ENCODE assay signal across 1 cellular context in genomic region chr1:100037665-100038400, GRCh38.
TF ChIP-seq lines count a peak whose summit lies in the region.

No MANE protein-coding gene starts in this region.

TF ChIP-seq in K562, 482 proteins besides CTCF, POLR2A, EP300 and RAD21 (continued from another document and continues in another):
- TF ChIP-seq, protein P1, sequence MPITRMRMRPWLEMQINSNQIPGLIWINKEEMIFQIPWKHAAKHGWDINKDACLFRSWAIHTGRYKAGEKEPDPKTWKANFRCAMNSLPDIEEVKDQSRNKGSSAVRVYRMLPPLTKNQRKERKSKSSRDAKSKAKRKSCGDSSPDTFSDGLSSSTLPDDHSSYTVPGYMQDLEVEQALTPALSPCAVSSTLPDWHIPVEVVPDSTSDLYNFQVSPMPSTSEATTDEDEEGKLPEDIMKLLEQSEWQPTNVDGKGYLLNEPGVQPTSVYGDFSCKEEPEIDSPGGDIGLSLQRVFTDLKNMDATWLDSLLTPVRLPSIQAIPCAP (CRISPR knock-in tag; IDR thresholded peaks at IDR 0.05; ENCODE audit: borderline replicate concordance), result no peak
- TF ChIP-seq ZMIZ1 (IDR thresholded peaks at IDR 0.05; ENCODE audit: low read depth in 2 of 2, low read length in 2 of 2) (peak in 1 of 2 experiments; percentile 39; a peak in 1 of 4 replicates), KDM4B (IDR thresholded peaks at IDR 0.05; ENCODE audit: borderline replicate concordance in 2 of 2, low read depth in 1 of 2) (peak in 1 of 2 experiments; percentile 47; a peak in 1 of 4 replicates), SMAD1 (IDR thresholded peaks at IDR 0.05; ENCODE audit: low read depth, low read length, partially characterized antibody) (peak; percentile 65), CCNT2 (IDR thresholded peaks at IDR 0.05; ENCODE audit: borderline replicate concordance, extremely low read depth, insufficient read length, low read depth, low read length) (peak; percentile 94), YY1 (IDR thresholded peaks at IDR 0.05; ENCODE audit: borderline replicate concordance in 1 of 3, control insufficient read depth in 1 of 3, extremely low read depth in 1 of 3, insufficient read depth in 3 of 3, insufficient read length in 1 of 3, insufficient replicate concordance in 2 of 3, low read depth in 1 of 3, low read length in 2 of 3) (peak; percentile 91 to 98 (median 98)), MTA1 (IDR thresholded peaks at IDR 0.05; ENCODE audit: borderline replicate concordance) (peak; percentile 88), ZNF778 (CRISPR knock-in tag; IDR thresholded peaks at IDR 0.05) (no peak), HDAC2 (IDR thresholded peaks at IDR 0.05) (peak; percentile 67), PML (IDR thresholded peaks at IDR 0.05; ENCODE audit: low read length) (peak; percentile 92), ASH1L (IDR thresholded peaks at IDR 0.05; ENCODE audit: borderline replicate concordance, low read depth, partially characterized antibody) (no peak), ZNF707 (CRISPR knock-in tag; conservative IDR thresholded peaks at IDR 0.05) (no peak), EZH2 (IDR thresholded peaks at IDR 0.05; ENCODE audit: borderline replicate concordance, low read depth, low read length) (no peak), CBFB (CRISPR knock-in tag; IDR thresholded peaks at IDR 0.05) (0 out of 2 replicates have a peak, but pooled peaks have one; percentile 28), PCBP1 (IDR thresholded peaks at IDR 0.05; ENCODE audit: low read depth, low read length, poor library complexity, severe bottlenecking) (no peak), MECOM (CRISPR knock-in tag; IDR thresholded peaks at IDR 0.05) (no peak), ZNF436 (CRISPR knock-in tag; IDR thresholded peaks at IDR 0.05) (no peak), ZNF217 (CRISPR knock-in tag; IDR thresholded peaks at IDR 0.05) (no peak), ZNF143 (CRISPR knock-in tag; IDR thresholded peaks at IDR 0.05) (no peak; the same call in 1 of the 2 replicates), SRSF1 (IDR thresholded peaks at IDR 0.05; ENCODE audit: low read depth, low read length) (0 out of 2 replicates have a peak, but pooled peaks have one; percentile 61), HNRNPH1 (optimal IDR thresholded peaks at IDR 0.05; ENCODE audit: low read depth, low read length) (no peak), CGGBP1 (CRISPR knock-in tag; IDR thresholded peaks at IDR 0.05) (no peak), TAF9B (IDR thresholded peaks at IDR 0.05; ENCODE audit: partially characterized antibody) (peak; percentile 95), MAFF (IDR thresholded peaks at IDR 0.05; ENCODE audit: low read length) (no peak), FOSL1 (tag; conservative IDR thresholded peaks at IDR 0.05) (peak; percentile 29; the same call in 1 of the 2 replicates), ZNF24 (IDR thresholded peaks at IDR 0.05) (no peak), ZNF282 (CRISPR knock-in tag; IDR thresholded peaks at IDR 0.05) (no peak), ATF1 (CRISPR knock-in tag; IDR thresholded peaks at IDR 0.05) (no peak), ATF1 (tag; IDR thresholded peaks at IDR 0.05) (peak; percentile 94), ID3 (CRISPR knock-in tag; IDR thresholded peaks at IDR 0.05) (no peak), ID3 (tag; IDR thresholded peaks at IDR 0.05) (no peak), CAMTA2 (CRISPR knock-in tag; conservative IDR thresholded peaks at IDR 0.05) (no peak), EP400 (IDR thresholded peaks at IDR 0.05) (peak; percentile 76), C11orf30 (IDR thresholded peaks at IDR 0.05; ENCODE audit: low read depth) (0 out of 2 replicates have a peak, but pooled peaks have one; percentile 19), SAP30 (IDR thresholded peaks at IDR 0.05; ENCODE audit: borderline replicate concordance, insufficient read depth, low read depth, low read length, poor library complexity, severe bottlenecking) (peak; percentile 13), MCM3 (IDR thresholded peaks at IDR 0.05) (no peak), GTF2F1 (IDR thresholded peaks at IDR 0.05; ENCODE audit: low read depth, low read length) (peak; percentile 89; the same call in 1 of the 2 replicates), PHTF2 (CRISPR knock-in tag; IDR thresholded peaks at IDR 0.05) (no peak), NFE2L1 (tag; IDR thresholded peaks at IDR 0.05; ENCODE audit: borderline replicate concordance, low read depth) (no peak), ZNF263 (CRISPR knock-in tag; IDR thresholded peaks at IDR 0.05; ENCODE audit: borderline replicate concordance) (no peak), SMARCC2 (IDR thresholded peaks at IDR 0.05; ENCODE audit: low read depth) (no peak), CBX8 (IDR thresholded peaks at IDR 0.05; ENCODE audit: borderline replicate concordance, extremely low read depth, low read depth, low read length, poor library complexity, severe bottlenecking) (no peak), MED1 (CRISPR knock-in tag; IDR thresholded peaks at IDR 0.05; ENCODE audit: borderline replicate concordance) (no peak), RERE (CRISPR knock-in tag; IDR thresholded peaks at IDR 0.05; ENCODE audit: borderline replicate concordance) (no peak), TFAM (CRISPR knock-in tag; conservative IDR thresholded peaks at IDR 0.05) (no peak), HIVEP1 (CRISPR knock-in tag; IDR thresholded peaks at IDR 0.05) (no peak), NCOA1 (IDR thresholded peaks at IDR 0.05; ENCODE audit: low read depth) (peak; percentile 17; the same call in 1 of the 2 replicates), TAF7 (tag; IDR thresholded peaks at IDR 0.05) (peak; percentile 96)
- TF ChIP-seq, protein P2, sequence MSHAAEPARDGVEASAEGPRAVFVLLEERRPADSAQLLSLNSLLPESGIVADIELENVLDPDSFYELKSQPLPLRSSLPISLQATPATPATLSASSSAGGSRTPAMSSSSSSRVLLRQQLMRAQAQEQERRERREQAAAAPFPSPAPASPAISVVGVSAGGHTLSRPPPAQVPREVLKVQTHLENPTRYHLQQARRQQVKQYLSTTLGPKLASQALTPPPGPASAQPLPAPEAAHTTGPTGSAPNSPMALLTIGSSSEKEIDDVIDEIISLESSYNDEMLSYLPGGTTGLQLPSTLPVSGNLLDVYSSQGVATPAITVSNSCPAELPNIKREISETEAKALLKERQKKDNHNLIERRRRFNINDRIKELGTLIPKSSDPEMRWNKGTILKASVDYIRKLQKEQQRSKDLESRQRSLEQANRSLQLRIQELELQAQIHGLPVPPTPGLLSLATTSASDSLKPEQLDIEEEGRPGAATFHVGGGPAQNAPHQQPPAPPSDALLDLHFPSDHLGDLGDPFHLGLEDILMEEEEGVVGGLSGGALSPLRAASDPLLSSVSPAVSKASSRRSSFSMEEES (CRISPR knock-in tag; IDR thresholded peaks at IDR 0.05), result no peak
- TF ChIP-seq, protein P3, sequence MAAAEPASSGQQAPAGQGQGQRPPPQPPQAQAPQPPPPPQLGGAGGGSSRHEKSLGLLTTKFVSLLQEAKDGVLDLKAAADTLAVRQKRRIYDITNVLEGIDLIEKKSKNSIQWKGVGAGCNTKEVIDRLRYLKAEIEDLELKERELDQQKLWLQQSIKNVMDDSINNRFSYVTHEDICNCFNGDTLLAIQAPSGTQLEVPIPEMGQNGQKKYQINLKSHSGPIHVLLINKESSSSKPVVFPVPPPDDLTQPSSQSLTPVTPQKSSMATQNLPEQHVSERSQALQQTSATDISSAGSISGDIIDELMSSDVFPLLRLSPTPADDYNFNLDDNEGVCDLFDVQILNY (CRISPR knock-in tag; IDR thresholded peaks at IDR 0.05), result 0 out of 2 replicates have a peak, but pooled peaks have one; percentile 82
- TF ChIP-seq, protein P4, sequence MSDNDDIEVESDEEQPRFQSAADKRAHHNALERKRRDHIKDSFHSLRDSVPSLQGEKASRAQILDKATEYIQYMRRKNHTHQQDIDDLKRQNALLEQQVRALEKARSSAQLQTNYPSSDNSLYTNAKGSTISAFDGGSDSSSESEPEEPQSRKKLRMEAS (CRISPR knock-in tag; IDR thresholded peaks at IDR 0.05), result peak; percentile 66
- TF ChIP-seq, protein P5, sequence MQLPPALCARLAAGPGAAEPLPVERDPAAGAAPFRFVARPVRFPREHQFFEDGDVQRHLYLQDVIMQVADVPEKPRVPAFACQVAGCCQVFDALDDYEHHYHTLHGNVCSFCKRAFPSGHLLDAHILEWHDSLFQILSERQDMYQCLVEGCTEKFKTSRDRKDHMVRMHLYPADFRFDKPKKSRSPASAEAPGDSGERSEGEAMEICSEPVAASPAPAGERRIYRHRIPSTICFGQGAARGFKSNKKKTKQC (CRISPR knock-in tag; IDR thresholded peaks at IDR 0.05), result peak; percentile 69
- TF ChIP-seq, protein P6, sequence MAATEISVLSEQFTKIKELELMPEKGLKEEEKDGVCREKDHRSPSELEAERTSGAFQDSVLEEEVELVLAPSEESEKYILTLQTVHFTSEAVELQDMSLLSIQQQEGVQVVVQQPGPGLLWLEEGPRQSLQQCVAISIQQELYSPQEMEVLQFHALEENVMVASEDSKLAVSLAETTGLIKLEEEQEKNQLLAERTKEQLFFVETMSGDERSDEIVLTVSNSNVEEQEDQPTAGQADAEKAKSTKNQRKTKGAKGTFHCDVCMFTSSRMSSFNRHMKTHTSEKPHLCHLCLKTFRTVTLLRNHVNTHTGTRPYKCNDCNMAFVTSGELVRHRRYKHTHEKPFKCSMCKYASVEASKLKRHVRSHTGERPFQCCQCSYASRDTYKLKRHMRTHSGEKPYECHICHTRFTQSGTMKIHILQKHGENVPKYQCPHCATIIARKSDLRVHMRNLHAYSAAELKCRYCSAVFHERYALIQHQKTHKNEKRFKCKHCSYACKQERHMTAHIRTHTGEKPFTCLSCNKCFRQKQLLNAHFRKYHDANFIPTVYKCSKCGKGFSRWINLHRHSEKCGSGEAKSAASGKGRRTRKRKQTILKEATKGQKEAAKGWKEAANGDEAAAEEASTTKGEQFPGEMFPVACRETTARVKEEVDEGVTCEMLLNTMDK (IDR thresholded peaks at IDR 0.05; ENCODE audit: borderline replicate concordance, insufficient read depth, low read depth, low read length, poor library complexity, severe bottlenecking), result no peak
